8 cellular contexts compared by ENCODE assay signal in the genomic region with DNA sequence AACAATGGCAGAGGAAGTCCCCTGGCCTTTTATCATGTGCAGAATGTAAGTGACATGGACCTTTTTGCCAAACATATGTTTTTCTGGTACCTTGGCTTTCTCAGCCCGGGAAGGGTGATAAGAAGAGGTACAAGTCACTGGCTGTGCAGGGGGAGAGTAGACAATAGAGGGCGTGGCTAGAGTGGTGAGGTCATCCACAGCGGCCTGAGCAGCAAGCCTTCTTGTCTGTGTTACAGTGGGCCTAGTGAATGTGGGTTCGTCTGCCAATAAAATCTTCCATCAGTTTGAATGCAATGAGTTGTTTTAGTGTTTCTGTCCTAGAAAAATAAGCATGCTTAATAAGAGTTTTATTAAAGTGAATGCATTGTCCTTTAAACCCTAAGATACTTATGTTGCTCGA. TPM values are rescaled to one million over a fixed set of nuclear protein-coding genes. Genes with fewer than 3 reads are reported as not detected.
DNase-seq lines count a peak whose midpoint lies in the region; ATAC-seq and TF ChIP-seq lines count a peak whose summit lies in the region.
"Had no signal": no experiment of that assay in that cellular context is flagged by ENCODE, and none has a peak within 500 bp of the region (broad histone marks: within the 10 kb centered on the region; RNA-seq: fewer than 3 reads in every experiment).

No MANE protein-coding gene starts in this region.

- H3K4me3 ChIP-seq in HUES48 (ENCODE audit: low read depth, low read length) (no peak overlapping the region), MM.1S (ENCODE audit: low read length) (no peak overlapping the region), psoas muscle (no peak overlapping the region)

- H3K9me3 ChIP-seq in HUES48 (ENCODE audit: control insufficient read depth, insufficient read depth, low read length) = no peaks in the 10 kb centered on the region
- no peaks in the 10 kb centered on the region for H3K9me3 ChIP-seq in MM.1S (replicated peaks; ENCODE audit: insufficient read depth, low read length)
- no peaks in the 10 kb centered on the region for H3K9me3 ChIP-seq in psoas muscle

- H3K27ac ChIP-seq in HUES48 (ENCODE audit: low read depth, low read length) (peak overlapping the region; percentile 60), MM.1S (ENCODE audit: low read length) (no peak overlapping the region), psoas muscle (no peak overlapping the region)

- H3K4me1 ChIP-seq in HUES48 (ENCODE audit: control insufficient read depth, insufficient read depth, low read length) = peaks cover 9% of the 10 kb centered on the region
- no peaks in the 10 kb centered on the region for H3K4me1 ChIP-seq in MM.1S (ENCODE audit: low read length)
- no peaks in the 10 kb centered on the region for H3K4me1 ChIP-seq in psoas muscle

- H3F3A ChIP-seq in MM.1S (ENCODE audit: insufficient read depth, low read length) = no peaks in the 10 kb centered on the region

- H3K27me3 ChIP-seq in HUES48 (ENCODE audit: control insufficient read depth, insufficient read depth, low read length) (no peaks in the 10 kb centered on the region), MM.1S (replicated peaks; ENCODE audit: insufficient read depth, low read length) (no peaks in the 10 kb centered on the region), psoas muscle (ENCODE audit: insufficient read depth in 3 of 3, low read length in 2 of 3) (no peaks in the 10 kb centered on the region)

- intact Hi-C loops in psoas muscle (cut with DNase I) = loop anchor here in 1 of 2 donors (2.0 to 5.0 kb wide), 2 partner anchors 129 to 188 kb away; partner anchors contain the start of gene KIF1B

- H3K9me2 ChIP-seq in MM.1S (replicated peaks; ENCODE audit: insufficient read depth, low read length) = no peaks in the 10 kb centered on the region

- H2AFZ ChIP-seq in MM.1S (ENCODE audit: low read length) = no peak overlapping the region

- TF ChIP-seq CTCF in MM.1S (IDR thresholded peaks at IDR 0.05; ENCODE audit: low read length) (no peak), psoas muscle (IDR thresholded peaks at IDR 0.05) (no peak)

- H3K79me2 ChIP-seq in MM.1S (ENCODE audit: low read length) = no peaks in the 10 kb centered on the region

- no peak overlapping the region for H3K9ac ChIP-seq in HUES48 (ENCODE audit: low read depth, low read length)
- H3K9ac ChIP-seq in MM.1S (ENCODE audit: low read length) = no peak overlapping the region

- H4K20me1 ChIP-seq in MM.1S (ENCODE audit: insufficient read depth, low read length) = no peaks in the 10 kb centered on the region

- ATAC-seq in HG03045 (IDR thresholded peaks at IDR 0.05; ENCODE audit: unreplicated experiment) (no peak), psoas muscle (no peak)

- peaks cover 89% of the 10 kb centered on the region for H3K36me3 ChIP-seq in HUES48 (ENCODE audit: control insufficient read depth, insufficient read depth, low read length)
- H3K36me3 ChIP-seq in MM.1S (replicated peaks; ENCODE audit: insufficient read depth, low read length) = no peaks in the 10 kb centered on the region
- peaks cover 6 to 94% of the 10 kb centered on the region in 2 donors for H3K36me3 ChIP-seq in psoas muscle (ENCODE audit: insufficient read depth in 1 of 2, low read depth in 1 of 2)

- WGBS in psoas muscle, 3 donors = 49 to 55% (median 49%) methylated on average over 5 of the region's 5 CpGs

- DNase-seq in anterior cingulate cortex (lab: John Stamatoyannopoulos, UW) (peak in 53 of 58 donors; percentile 0 to 89 (median 56)), hypothalamus (lab: John Stamatoyannopoulos, UW) (peak in 44 of 51 donors; percentile 5 to 90 (median 57)), stromal cell of bone marrow (ENCODE audit: low read depth) (peak; percentile 3), MM.1S (no peak), psoas muscle (no peak)
- DNase-seq: stimulated activated CD4-positive, alpha-beta T cell treated with anti-CD3 and anti-CD28 coated beads, Interleukin-4, amount 100 ng/mL, for 1 hour had no signal

- H3K4me2 ChIP-seq in MM.1S (ENCODE audit: low read depth, low read length) = no peak overlapping the region

RNA-seq across cellular contexts. Expression of gene PGD, which starts 59.0 kb away (rescaled TPM):
- 10 to 100 TPM; 25.1 to 39.2 (median 28.4) TPM for total RNA-seq in psoas muscle
- polyA plus RNA-seq in psoas muscle = 10 to 100 TPM; 24.9 to 33.1 (median 29.5) TPM

Comparison
In these comparisons a context has a peak if more than half of its experiments do, and no peak if none do; other contexts are left out.
1. DNase-seq: peak in anterior cingulate cortex (53 of 58), hypothalamus (44 of 51) and stromal cell of bone marrow (single experiment); none in MM.1S (single experiment) and psoas muscle (0 of 2).